Comparison of ENCODE assay signal across 22 cellular contexts in genomic region chr6:166584046-166584679, GRCh38. TPM values are rescaled to one million over a fixed set of nuclear protein-coding genes. Genes with fewer than 3 reads are reported as not detected.
DNase-seq lines count a peak whose midpoint lies in the region; ATAC-seq and TF ChIP-seq lines count a peak whose summit lies in the region.
"Had no signal": no experiment of that assay in that cellular context is flagged by ENCODE, and none has a peak within 500 bp of the region (broad histone marks: within the 10 kb centered on the region; RNA-seq: fewer than 3 reads in every experiment).

No MANE protein-coding gene starts in this region.

- TF ChIP-seq EP300 in gastroesophageal sphincter (IDR thresholded peaks at IDR 0.05): no peak

- ATAC-seq in gastroesophageal sphincter: peak; percentile 13
- ATAC-seq: body of pancreas; left lobe of liver; naive thymus-derived CD4-positive, alpha-beta T cell; right cardiac atrium; stimulated activated memory B cell treated with anti-CD40 and anti-IgM and Interleukin-4, amounts not matched to agents 10 μg/mL and 1 μg/mL and 100 μg/mL, for 72 hours had no signal

- TF ChIP-seq CTCF in NB4 (IDR thresholded peaks at IDR 0.05; ENCODE audit: low read depth, low read length) (no peak), gastroesophageal sphincter (IDR thresholded peaks at IDR 0.05) (no peak)

- TF ChIP-seq POLR2A in NB4 (IDR thresholded peaks at IDR 0.05; ENCODE audit: extremely low read depth, insufficient read length) (no peak), gastroesophageal sphincter (IDR thresholded peaks at IDR 0.05) (no peak)

- intact Hi-C loops in activated CD4-positive, alpha-beta memory T cell treated with anti-CD3 and anti-CD28 coated beads for 36 hours (cut with micrococcal nuclease): no loop called here

- no peaks in the 10 kb centered on the region for H3K9me3 Mint-ChIP-seq in activated CD4-positive, alpha-beta memory T cell treated with anti-CD3 and anti-CD28 coated beads for 36 hours
- H3K9me3 Mint-ChIP-seq: activated B cell treated with CpG ODN at 0.5 μM for 24 hours; activated T-cell treated with anti-CD3 and anti-CD28 coated beads, Interleukin-2, amount 50 U/mL, for 24 hours; CD4-positive, alpha-beta T cell; mesothelial cell of epicardium; naive thymus-derived CD4-positive, alpha-beta T cell; stimulated activated memory B cell treated with anti-CD40 and anti-IgM and Interleukin-4, amounts not matched to agents 10 μg/mL and 1 μg/mL and 100 μg/mL, for 72 hours had no signal

- H3K4me3 Mint-ChIP-seq in activated CD4-positive, alpha-beta memory T cell treated with anti-CD3 and anti-CD28 coated beads for 36 hours: no peak overlapping the region
- H3K4me3 Mint-ChIP-seq: activated B cell treated with CpG ODN at 0.5 μM for 24 hours; activated T-cell treated with anti-CD3 and anti-CD28 coated beads, Interleukin-2, amount 50 U/mL, for 24 hours; CD4-positive, alpha-beta T cell; mesothelial cell of epicardium; naive thymus-derived CD4-positive, alpha-beta T cell; stimulated activated memory B cell treated with anti-CD40 and anti-IgM and Interleukin-4, amounts not matched to agents 10 μg/mL and 1 μg/mL and 100 μg/mL, for 72 hours had no signal

- H3K9me3 ChIP-seq in gastroesophageal sphincter: no peaks in the 10 kb centered on the region
- H3K9me3 ChIP-seq: body of pancreas, suprapubic skin had no signal

- DNase-seq in Ammon's horn (ENCODE audit: low spot score) (peak; percentile 45), EH (ENCODE audit: low read depth) (peak; percentile 77), NB4 (ENCODE audit: low read depth) (peak; percentile 66), NCI-H510A (lab: John Stamatoyannopoulos, UW) (no peak), NCI-H1436 treated with DMSO at 0.1 percent for 48 hours (lab: John Stamatoyannopoulos, UW) (no peak)
- DNase-seq in activated CD4-positive, alpha-beta memory T cell treated with anti-CD3 and anti-CD28 coated beads for 36 hours: no peak
- DNase-seq: activated B cell treated with CpG ODN at 0.5 μM for 24 hours; activated gamma-delta T cell treated with Interleukin-2 at 50 U/mL for 16 hours; activated T-cell treated with anti-CD3 and anti-CD28 coated beads, Interleukin-2, amount 50 U/mL, for 24 hours; body of pancreas; CD4-positive, alpha-beta T cell; naive thymus-derived CD4-positive, alpha-beta T cell; NCI-H1694 treated with DMSO at 0.1 percent for 48 hours; stimulated activated CD4-positive, alpha-beta T cell treated with anti-CD3 and anti-CD28 coated beads, Interleukin-4, amount 100 ng/mL, for 1 hour had no signal

- no peaks in the 10 kb centered on the region for H3K27me3 ChIP-seq in gastroesophageal sphincter
- H3K27me3 ChIP-seq: body of pancreas, suprapubic skin had no signal

- H3K4me1 ChIP-seq in gastroesophageal sphincter: peaks cover 0 to 26% (median 7%) of the 10 kb centered on the region in 3 donors
- H3K4me1 ChIP-seq: body of pancreas had no signal

- H3K36me3 ChIP-seq in gastroesophageal sphincter: no peaks in the 10 kb centered on the region
- H3K36me3 ChIP-seq: suprapubic skin had no signal

- H3K36me3 Mint-ChIP-seq in activated CD4-positive, alpha-beta memory T cell treated with anti-CD3 and anti-CD28 coated beads for 36 hours: no peaks in the 10 kb centered on the region
- H3K36me3 Mint-ChIP-seq: mesothelial cell of epicardium; naive thymus-derived CD4-positive, alpha-beta T cell; stimulated activated memory B cell treated with anti-CD40 and anti-IgM and Interleukin-4, amounts not matched to agents 10 μg/mL and 1 μg/mL and 100 μg/mL, for 72 hours had no signal

- peaks cover 7% of the 10 kb centered on the region for H3K4me1 Mint-ChIP-seq in activated CD4-positive, alpha-beta memory T cell treated with anti-CD3 and anti-CD28 coated beads for 36 hours (ENCODE audit: low read depth)

- H3K4me3 ChIP-seq in NB4 (ENCODE audit: low read depth, low read length) (no peak overlapping the region), gastroesophageal sphincter (no peak overlapping the region)
- H3K4me3 ChIP-seq: body of pancreas, suprapubic skin had no signal

- CTCF ChIA-PET in activated CD4-positive, alpha-beta memory T cell treated with anti-CD3 and anti-CD28 coated beads for 36 hours (lab: Charles Lee): no interaction called here

- WGBS in gastroesophageal sphincter (ENCODE audit: low coverage in 1 of 2), 2 donors: 82% methylated on average over 3 of the region's 3 CpGs; no CpG with 5 or more reads in 1 of the 2 donors

- no peak overlapping the region for H3K27ac Mint-ChIP-seq in activated CD4-positive, alpha-beta memory T cell treated with anti-CD3 and anti-CD28 coated beads for 36 hours
- H3K27ac Mint-ChIP-seq: activated B cell treated with CpG ODN at 0.5 μM for 24 hours; activated T-cell treated with anti-CD3 and anti-CD28 coated beads, Interleukin-2, amount 50 U/mL, for 24 hours; CD4-positive, alpha-beta T cell; stimulated activated memory B cell treated with anti-CD40 and anti-IgM and Interleukin-4, amounts not matched to agents 10 μg/mL and 1 μg/mL and 100 μg/mL, for 72 hours had no signal

- POLR2A ChIA-PET in activated CD4-positive, alpha-beta memory T cell treated with anti-CD3 and anti-CD28 coated beads for 36 hours (lab: Charles Lee): interaction anchor here (0.6 kb wide), 1 partner anchor 1673 kb away, joined by 5 read pairs; no protein-coding TSS in a partner anchor

- no peaks in the 10 kb centered on the region for H3K27me3 Mint-ChIP-seq in activated CD4-positive, alpha-beta memory T cell treated with anti-CD3 and anti-CD28 coated beads for 36 hours
- H3K27me3 Mint-ChIP-seq: activated B cell treated with CpG ODN at 0.5 μM for 24 hours; activated T-cell treated with anti-CD3 and anti-CD28 coated beads, Interleukin-2, amount 50 U/mL, for 24 hours; CD4-positive, alpha-beta T cell; naive thymus-derived CD4-positive, alpha-beta T cell; stimulated activated memory B cell treated with anti-CD40 and anti-IgM and Interleukin-4, amounts not matched to agents 10 μg/mL and 1 μg/mL and 100 μg/mL, for 72 hours had no signal

- H3K27ac ChIP-seq in gastroesophageal sphincter: peak overlapping the region in 1 of 4 donors; percentile 62
- H3K27ac ChIP-seq: body of pancreas, epithelial cell of prostate, KMS-11, suprapubic skin had no signal

RNA-seq across cellular contexts. Expression of gene RAMACL, which starts 2.3 kb away (rescaled TPM):
- total RNA-seq in gastroesophageal sphincter: 1 to 10 TPM in 3 of 4 donors, under 1 TPM in 1; 0.27 to 2.5 (median 1.7) TPM
- under 1 TPM; 0.29 to 0.31 TPM for total RNA-seq in activated CD4-positive, alpha-beta memory T cell treated with anti-CD3 and anti-CD28 coated beads for 36 hours

RNA-seq across cellular contexts. Expression of gene RPS6KA2, which starts 42.9 kb away (rescaled TPM):
- total RNA-seq in gastroesophageal sphincter: 100 to 1,000 TPM in 1 of 4 donors, 10 to 100 TPM in 3; 55.4 to 119 (median 76.4) TPM
- 1 to 10 TPM; 7.7 to 7.9 TPM for total RNA-seq in activated CD4-positive, alpha-beta memory T cell treated with anti-CD3 and anti-CD28 coated beads for 36 hours

Comparison
In these comparisons a context has a peak if more than half of its experiments do, and no peak if none do; other contexts are left out.
1. DNase-seq: peak in Ammon's horn (single experiment), EH (single experiment) and NB4 (single experiment); none in activated CD4-positive, alpha-beta memory T cell treated with anti-CD3 and anti-CD28 coated beads for 36 hours (single experiment), NCI-H510A (single experiment) and NCI-H1436 treated with DMSO at 0.1 percent for 48 hours (single experiment).
2. RNA of gene RPS6KA2, which starts 42.9 kb away (total RNA-seq): 55.4 to 119 TPM in gastroesophageal sphincter; 7.7 to 7.9 TPM in activated CD4-positive, alpha-beta memory T cell treated with anti-CD3 and anti-CD28 coated beads for 36 hours; every median in the first group is over 4 times any median in the second.